Comparison of ENCODE assay signal across 17 cellular contexts in the genomic region with DNA sequence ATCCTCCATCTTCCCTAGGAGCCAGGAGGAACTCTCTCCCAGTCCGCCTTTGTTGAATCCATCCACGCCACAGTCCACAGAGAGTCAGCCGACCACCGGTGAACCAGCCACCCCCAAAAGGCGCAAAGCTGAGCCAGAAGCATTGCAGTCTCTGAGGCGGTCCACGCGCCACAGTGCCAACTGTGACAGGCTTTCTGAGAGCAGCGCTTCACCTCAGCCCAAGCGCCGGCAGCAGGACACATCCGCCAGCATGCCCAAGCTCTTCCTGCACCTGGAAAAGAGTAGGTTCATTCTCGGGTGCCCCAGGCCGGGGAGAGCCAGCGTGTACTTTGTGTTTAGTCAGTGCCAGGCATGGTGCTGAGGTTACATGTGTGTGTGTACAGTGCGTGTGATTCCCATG. TPM values are rescaled to one million over a fixed set of nuclear protein-coding genes. Genes with fewer than 3 reads are reported as not detected.
DNase-seq lines count a peak whose midpoint lies in the region; ATAC-seq and TF ChIP-seq lines count a peak whose summit lies in the region.
"Had no signal": no experiment of that assay in that cellular context is flagged by ENCODE, and none has a peak within 500 bp of the region (broad histone marks: within the 10 kb centered on the region; RNA-seq: fewer than 3 reads in every experiment).

No MANE protein-coding gene starts in this region.

- H3K4me1 Mint-ChIP-seq in CD4-positive, CD25-positive, alpha-beta regulatory T cell = peaks cover 24 to 84% (median 36%) of the 10 kb centered on the region in 4 donors
- H3K4me1 Mint-ChIP-seq in CD4-positive, alpha-beta memory T cell = peaks cover 41 to 79% (median 65%) of the 10 kb centered on the region in 4 donors
- peaks cover 64% of the 10 kb centered on the region for H3K4me1 Mint-ChIP-seq in activated CD8-positive, alpha-beta T cell treated with anti-CD3 and anti-CD28 coated beads for 36 hours (ENCODE audit: low read depth)
- H3K4me1 Mint-ChIP-seq in central memory CD8-positive, alpha-beta T cell = peaks cover 41% of the 10 kb centered on the region
- H3K4me1 Mint-ChIP-seq: nephron had no signal

- CTCF ChIA-PET in CD4-positive, alpha-beta memory T cell (lab: Charles Lee; ENCODE audit: partially characterized antibody) = interaction anchor here (1.2 to 2.0 kb wide), 3 partner anchors 8 to 21 kb away, joined by 3 to 6 read pairs (median 5); partner anchors contain the start of gene MSL3
- CTCF ChIA-PET in activated CD8-positive, alpha-beta T cell treated with anti-CD3 and anti-CD28 coated beads for 36 hours (lab: Charles Lee) = interaction anchor here (0.9 to 2.1 kb wide), 5 partner anchors 9 to 234 kb away, joined by 4 to 9 read pairs (median 6); no protein-coding TSS in a partner anchor

- H3K27me3 ChIP-seq in CD4-positive, CD25-positive, alpha-beta regulatory T cell (ENCODE audit: control insufficient read depth, insufficient read depth, low read length) = no peaks in the 10 kb centered on the region
- H3K27me3 ChIP-seq in CD4-positive, alpha-beta memory T cell (ENCODE audit: insufficient read depth, low read length) = no peaks in the 10 kb centered on the region
- no peaks in the 10 kb centered on the region for H3K27me3 ChIP-seq in brain microvascular endothelial cell (replicated peaks)
- H3K27me3 ChIP-seq: colonic mucosa, transverse colon had no signal

- peak overlapping the region; percentile 89 to 97 (median 90) for H3K27ac Mint-ChIP-seq in CD4-positive, CD25-positive, alpha-beta regulatory T cell
- peak overlapping the region; percentile 83 to 95 (median 85) for H3K27ac Mint-ChIP-seq in CD4-positive, alpha-beta memory T cell
- peak overlapping the region; percentile 93 for H3K27ac Mint-ChIP-seq in activated CD8-positive, alpha-beta T cell treated with anti-CD3 and anti-CD28 coated beads for 36 hours
- peak overlapping the region; percentile 85 for H3K27ac Mint-ChIP-seq in central memory CD8-positive, alpha-beta T cell (ENCODE audit: low read depth)
- H3K27ac Mint-ChIP-seq: nephron had no signal

- H3K4me1 ChIP-seq in CD4-positive, CD25-positive, alpha-beta regulatory T cell (ENCODE audit: control insufficient read depth, insufficient read depth, low read length, poor library complexity, severe bottlenecking) = peaks cover 69% of the 10 kb centered on the region
- H3K4me1 ChIP-seq in CD4-positive, alpha-beta memory T cell (ENCODE audit: insufficient read depth, low read length) = peaks cover 80% of the 10 kb centered on the region
- H3K4me1 ChIP-seq: colonic mucosa, transverse colon had no signal

- ATAC-seq in CD4-positive, CD25-positive, alpha-beta regulatory T cell (ENCODE audit: low read depth in 2 of 2) = peak in 1 of 2 donors; percentile 29
- no peak for ATAC-seq in activated CD8-positive, alpha-beta T cell treated with anti-CD3 and anti-CD28 coated beads for 36 hours
- no peak for ATAC-seq in central memory CD8-positive, alpha-beta T cell (replicated peaks; ENCODE audit: extremely low read depth, poor library complexity, severe bottlenecking)
- ATAC-seq: PC-3 had no signal

- H3K4me3 Mint-ChIP-seq in CD4-positive, CD25-positive, alpha-beta regulatory T cell = peak overlapping the region; percentile 80 to 94 (median 92)
- peak overlapping the region; percentile 63 to 90 (median 80) for H3K4me3 Mint-ChIP-seq in CD4-positive, alpha-beta memory T cell
- H3K4me3 Mint-ChIP-seq in activated CD8-positive, alpha-beta T cell treated with anti-CD3 and anti-CD28 coated beads for 36 hours = peak overlapping the region; percentile 77
- H3K4me3 Mint-ChIP-seq in central memory CD8-positive, alpha-beta T cell = peak overlapping the region; percentile 71
- H3K4me3 Mint-ChIP-seq: nephron had no signal

- DNase-seq in CD4-positive, CD25-positive, alpha-beta regulatory T cell = peak in 1 of 3 donors; percentile 36
- DNase-seq in CD4-positive, alpha-beta memory T cell = no peak
- no peak for DNase-seq in activated CD8-positive, alpha-beta T cell treated with anti-CD3 and anti-CD28 coated beads for 36 hours
- no peak for DNase-seq in central memory CD8-positive, alpha-beta T cell (ENCODE audit: low spot score in 2 of 2)
- no peak for DNase-seq in hepatic stellate cell (ENCODE audit: low spot score)
- DNase-seq in brain microvascular endothelial cell = no peak
- DNase-seq in DMS53 treated with DMSO at 0.1 percent for 48 hours (lab: John Stamatoyannopoulos, UW; ENCODE audit: unreplicated experiment) = no peak
- DNase-seq: colonic mucosa; COR-L47; NCI-H1092 treated with DMSO at 0.1 percent for 48 hours; NCI-H2081; PC-3; posterior cingulate gyrus; stimulated activated naive CD4-positive, alpha-beta T cell treated with Interleukin-2 at 50 U/mL for 16 hours; transverse colon had no signal

- H3K9me3 Mint-ChIP-seq in CD4-positive, CD25-positive, alpha-beta regulatory T cell = no peaks in the 10 kb centered on the region
- no peaks in the 10 kb centered on the region for H3K9me3 Mint-ChIP-seq in CD4-positive, alpha-beta memory T cell
- H3K9me3 Mint-ChIP-seq in activated CD8-positive, alpha-beta T cell treated with anti-CD3 and anti-CD28 coated beads for 36 hours = no peaks in the 10 kb centered on the region
- H3K9me3 Mint-ChIP-seq in central memory CD8-positive, alpha-beta T cell = no peaks in the 10 kb centered on the region

- H3K36me3 Mint-ChIP-seq in CD4-positive, CD25-positive, alpha-beta regulatory T cell = peaks cover 58% of the 10 kb centered on the region
- H3K36me3 Mint-ChIP-seq in CD4-positive, alpha-beta memory T cell = peaks cover 57 to 71% of the 10 kb centered on the region in 2 donors
- H3K36me3 Mint-ChIP-seq in activated CD8-positive, alpha-beta T cell treated with anti-CD3 and anti-CD28 coated beads for 36 hours (ENCODE audit: low read depth) = peaks cover 71% of the 10 kb centered on the region
- peaks cover 68% of the 10 kb centered on the region for H3K36me3 Mint-ChIP-seq in central memory CD8-positive, alpha-beta T cell (ENCODE audit: insufficient read depth)

- POLR2A ChIA-PET in CD4-positive, alpha-beta memory T cell (lab: Charles Lee; ENCODE audit: partially characterized antibody) = interaction anchor here (1.3 to 7.0 kb wide), 2 partner anchors 8 to 13 kb away, joined by 3 to 40 read pairs; partner anchors contain the start of gene MSL3
- POLR2A ChIA-PET in activated CD8-positive, alpha-beta T cell treated with anti-CD3 and anti-CD28 coated beads for 36 hours (lab: Charles Lee) = interaction anchor here (0.7 to 0.8 kb wide), 2 partner anchors 60 to 654 kb away, joined by 3 read pairs; no protein-coding TSS in a partner anchor

- TF ChIP-seq CTCF in activated CD8-positive, alpha-beta T cell treated with anti-CD3 and anti-CD28 coated beads for 36 hours (IDR thresholded peaks at IDR 0.05) = no peak
- no peak for TF ChIP-seq CTCF in brain microvascular endothelial cell (IDR thresholded peaks at IDR 0.05; ENCODE audit: low read depth, low read length, missing control alignments)

- H3K27me3 Mint-ChIP-seq in CD4-positive, CD25-positive, alpha-beta regulatory T cell = no peaks in the 10 kb centered on the region
- H3K27me3 Mint-ChIP-seq in CD4-positive, alpha-beta memory T cell = no peaks in the 10 kb centered on the region
- no peaks in the 10 kb centered on the region for H3K27me3 Mint-ChIP-seq in activated CD8-positive, alpha-beta T cell treated with anti-CD3 and anti-CD28 coated beads for 36 hours
- H3K27me3 Mint-ChIP-seq in central memory CD8-positive, alpha-beta T cell = no peaks in the 10 kb centered on the region

- H3K36me3 ChIP-seq in CD4-positive, CD25-positive, alpha-beta regulatory T cell (ENCODE audit: control insufficient read depth, insufficient read depth, low read length) = peaks cover 62% of the 10 kb centered on the region
- peaks cover 31% of the 10 kb centered on the region for H3K36me3 ChIP-seq in CD4-positive, alpha-beta memory T cell (ENCODE audit: insufficient read depth, low read length)
- H3K36me3 ChIP-seq in brain microvascular endothelial cell (replicated peaks) = peaks cover 3% of the 10 kb centered on the region
- H3K36me3 ChIP-seq: colonic mucosa had no signal

- H3K4me3 ChIP-seq in CD4-positive, CD25-positive, alpha-beta regulatory T cell (ENCODE audit: low read depth, low read length) = peak overlapping the region; percentile 98
- H3K4me3 ChIP-seq in CD4-positive, alpha-beta memory T cell (ENCODE audit: low read length in 2 of 2) = no peak overlapping the region
- no peak overlapping the region for H3K4me3 ChIP-seq in brain microvascular endothelial cell (ENCODE audit: low read depth, low read length)
- H3K4me3 ChIP-seq: colonic mucosa, transverse colon had no signal

- intact Hi-C loops in CD4-positive, alpha-beta memory T cell (cut with micrococcal nuclease) = no loop called here
- intact Hi-C loops in activated CD8-positive, alpha-beta T cell treated with anti-CD3 and anti-CD28 coated beads for 36 hours (cut with micrococcal nuclease) = no loop called here

- in situ Hi-C loops in brain microvascular endothelial cell (cut with HindIII; ENCODE audit: low pct_ligation_motif_present, low sequenced_read_pairs) = no loop called here

- peak overlapping the region; percentile 90 for H3K27ac ChIP-seq in CD4-positive, CD25-positive, alpha-beta regulatory T cell (ENCODE audit: insufficient read depth, low read length, poor library complexity, severe bottlenecking)
- H3K27ac ChIP-seq in CD4-positive, alpha-beta memory T cell (ENCODE audit: low read depth, low read length) = peak overlapping the region; percentile 51
- no peak overlapping the region for H3K27ac ChIP-seq in brain microvascular endothelial cell
- H3K27ac ChIP-seq: colonic mucosa, transverse colon, VCaP had no signal

- H3K9me3 ChIP-seq in CD4-positive, CD25-positive, alpha-beta regulatory T cell (ENCODE audit: control insufficient read depth in 2 of 2, low read length in 2 of 2) = no peaks in the 10 kb centered on the region
- H3K9me3 ChIP-seq in CD4-positive, alpha-beta memory T cell (ENCODE audit: control insufficient read depth in 1 of 2, low read length in 2 of 2) = no peaks in the 10 kb centered on the region
- H3K9me3 ChIP-seq: colonic mucosa, transverse colon had no signal

RNA-seq across cellular contexts. Expression of gene MSL3, which starts 7.4 kb away (rescaled TPM):
- 109 TPM for total RNA-seq in CD4-positive, CD25-positive, alpha-beta regulatory T cell
- polyA plus RNA-seq in CD4-positive, CD25-positive, alpha-beta regulatory T cell = 100 to 1,000 TPM in 2 of 4 donors, 10 to 100 TPM in 2; 80.0 to 123 (median 91.7) TPM
- 100 to 1,000 TPM; 129 to 140 TPM for total RNA-seq in CD4-positive, alpha-beta memory T cell
- polyA plus RNA-seq in CD4-positive, alpha-beta memory T cell = 10 to 100 TPM; 62.6 to 72.9 TPM
- total RNA-seq in activated CD8-positive, alpha-beta T cell treated with anti-CD3 and anti-CD28 coated beads for 36 hours = 10 to 100 TPM; 39.3 to 40.7 TPM
